ENCODE assay signal across 7 cellular contexts in genomic region chr5:140041492-140042421, GRCh38. TPM values are rescaled to one million over a fixed set of nuclear protein-coding genes. Genes with fewer than 3 reads are reported as not detected.
A peak's percentile ranks its signal among the peaks of the same experiment; 100 is the strongest.
DNase-seq lines count a peak whose midpoint lies in the region; ATAC-seq and TF ChIP-seq lines count a peak whose summit lies in the region.

No MANE protein-coding gene starts in this region.

- no peaks in the 10 kb centered on the region for H3K36me3 ChIP-seq in MG63
- H3K36me3 ChIP-seq in adipocyte (ENCODE audit: control insufficient read depth, insufficient read depth, low read length, severe bottlenecking): no peaks in the 10 kb centered on the region
- no peaks in the 10 kb centered on the region for H3K36me3 ChIP-seq in heart left ventricle
- H3K36me3 ChIP-seq in ovary: no peaks in the 10 kb centered on the region

- no peak for TF ChIP-seq EP300 in ovary (IDR thresholded peaks at IDR 0.05)

- intact Hi-C loops in heart left ventricle (cut with DNase I) (loop anchor here in 6 of 10 donors (5.0 to 10.0 kb wide), 7 partner anchors 39 to 254 kb away; no protein-coding TSS in a partner anchor), ovary (cut with DNase I) (no loop called here)

- H3K9ac ChIP-seq in adipocyte (ENCODE audit: low read length): peak overlapping the region; percentile 50

- H3K27ac ChIP-seq in heart left ventricle (peak overlapping the region; percentile 53 to 93 (median 82)), ovary (peak overlapping the region; percentile 49 to 75)

- TF ChIP-seq POLR2A in heart left ventricle (IDR thresholded peaks at IDR 0.05) (no peak), ovary (IDR thresholded peaks at IDR 0.05) (no peak)

- H3K4me1 ChIP-seq in adipocyte (ENCODE audit: control insufficient read depth, insufficient read depth, low read length): peaks cover 37% of the 10 kb centered on the region
- H3K4me1 ChIP-seq in heart left ventricle: peaks cover 0 to 50% (median 29%) of the 10 kb centered on the region in 12 donors
- H3K4me1 ChIP-seq in ovary (ENCODE audit: insufficient read depth): peaks cover 4% of the 10 kb centered on the region

- no peaks in the 10 kb centered on the region for H3K27me3 ChIP-seq in MG63
- H3K27me3 ChIP-seq in adipocyte (replicated peaks; ENCODE audit: control insufficient read depth, insufficient read depth, low read length): no peaks in the 10 kb centered on the region
- peaks cover 0 to 47% (median 0%) of the 10 kb centered on the region in 9 donors for H3K27me3 ChIP-seq in heart left ventricle
- H3K27me3 ChIP-seq in ovary: no peaks in the 10 kb centered on the region

- ATAC-seq in heart left ventricle: peak; percentile 33 to 70 (median 68)
- no peak for ATAC-seq in GM21723 (IDR thresholded peaks at IDR 0.05; ENCODE audit: unreplicated experiment)

- DNase-seq in ELF-1 (ENCODE audit: low read depth, low spot score) (peak; percentile 19), MG63 (peak; percentile 100), adipocyte (ENCODE audit: low read depth) (peak; percentile 64), heart left ventricle (peak; percentile 62 to 79 (median 72)), ovary (peak; percentile 52 to 79 (median 73)), NOMO-1 (lab: John Stamatoyannopoulos, UW; ENCODE audit: unreplicated experiment in 2 of 2) (no peak)

- H3K9me3 ChIP-seq in MG63: no peaks in the 10 kb centered on the region
- no peaks in the 10 kb centered on the region for H3K9me3 ChIP-seq in adipocyte (ENCODE audit: control insufficient read depth, low read length)
- no peaks in the 10 kb centered on the region for H3K9me3 ChIP-seq in heart left ventricle
- no peaks in the 10 kb centered on the region for H3K9me3 ChIP-seq in ovary

- H3K4me3 ChIP-seq in MG63: peak overlapping the region; percentile 71
- peak overlapping the region; percentile 83 for H3K4me3 ChIP-seq in adipocyte (ENCODE audit: low read length)
- H3K4me3 ChIP-seq in heart left ventricle: peak overlapping the region; percentile 57 to 89 (median 72)
- peak overlapping the region; percentile 48 for H3K4me3 ChIP-seq in ovary

- TF ChIP-seq CTCF in heart left ventricle (IDR thresholded peaks at IDR 0.05): no peak
- TF ChIP-seq CTCF in ovary (IDR thresholded peaks at IDR 0.05): no peak

- 6 to 9% (median 8%) methylated on average over 19 to 35 of the region's 35 CpGs for WGBS in heart left ventricle, 4 donors
- 3 to 6% (median 6%) methylated on average over 29 to 35 of the region's 35 CpGs for WGBS in ovary, 3 donors

RNA-seq across cellular contexts. Expression of gene NRG2, which starts 1.3 kb away (rescaled TPM):
- 0.94 and 2.8 TPM in 2 replicates for total RNA-seq in MG63 (2014; rRNA removed; shearing (Covaris generic); ENCODE audit: low replicate concordance)
- 1 to 10 TPM; 1.9 to 4.8 (median 3.4) TPM for total RNA-seq in heart left ventricle
- polyA plus RNA-seq in heart left ventricle: 1 to 10 TPM in 1 of 2 donors, under 1 TPM in 1; 0.72 to 3.8 TPM
- total RNA-seq in ovary: 10 to 100 TPM in 5 of 7 donors, 1 to 10 TPM in 2; 6.4 to 32.6 (median 25.5) TPM
- polyA plus RNA-seq in ovary: 10 to 100 TPM in 1 of 2 donors, 1 to 10 TPM in 1; 2.6 to 10.1 TPM

Comparison
In these comparisons a context has a peak if more than half of its experiments do, and no peak if none do; other contexts are left out.
1. DNase-seq: peak in ELF-1 (single experiment), MG63 (single experiment), adipocyte (single experiment), heart left ventricle (5 of 5) and ovary (5 of 5); none in NOMO-1 (0 of 2).
2. intact Hi-C loops: an anchor here in heart left ventricle (5.0 to 10.0 kb wide); none called in ovary.
3. Peak in every context shown above with its lines, with median percentiles within 50 percentile points of each other: H3K4me3 ChIP-seq.